ENCODE assay signal across 19 cellular contexts in the genomic region with DNA sequence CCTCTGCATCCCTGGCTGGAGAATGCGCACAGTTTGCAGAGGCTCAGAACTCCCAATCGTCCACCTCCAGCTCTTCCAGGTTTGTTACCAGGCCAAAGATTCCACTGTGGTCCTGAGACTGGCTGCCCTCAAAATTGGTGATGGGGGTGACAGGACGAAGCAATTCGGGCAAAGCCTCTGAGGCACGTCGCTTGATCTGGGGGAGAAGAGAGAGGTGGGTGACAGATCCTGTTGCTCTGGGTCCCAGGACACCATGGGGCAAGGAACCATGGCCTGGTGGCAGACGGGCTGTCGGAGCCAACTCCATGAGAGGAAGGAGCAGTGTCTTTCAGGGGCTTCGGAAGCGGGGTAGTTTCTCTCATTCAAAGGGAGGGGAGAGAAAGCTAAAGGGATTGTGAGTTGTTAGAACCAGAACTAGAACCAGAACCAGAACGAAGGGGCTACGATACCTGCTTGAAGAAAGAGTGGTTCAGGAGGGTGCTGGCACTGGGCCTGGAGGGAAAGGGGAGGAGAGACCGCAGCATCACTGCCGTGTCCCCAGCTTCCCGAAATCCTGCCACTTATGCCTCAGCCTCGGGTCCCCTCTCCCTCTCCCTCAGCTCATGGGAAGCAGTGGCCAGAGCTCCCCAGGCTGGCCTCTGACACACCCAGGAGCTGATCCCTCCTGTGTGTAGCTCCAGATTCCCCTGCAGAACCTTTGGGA. TPM values are rescaled to one million over a fixed set of nuclear protein-coding genes. Genes with fewer than 3 reads are reported as not detected.
DNase-seq lines count a peak whose midpoint lies in the region; ATAC-seq and TF ChIP-seq lines count a peak whose summit lies in the region.
"Had no signal": no experiment of that assay in that cellular context is flagged by ENCODE, and none has a peak within 500 bp of the region (broad histone marks: within the 10 kb centered on the region; RNA-seq: fewer than 3 reads in every experiment).

No MANE protein-coding gene starts in this region.

- peaks cover 24% of the 10 kb centered on the region for H3K4me1 ChIP-seq in A673 (ENCODE audit: insufficient read depth, low read length, poor library complexity, severe bottlenecking)
- peaks cover 63% of the 10 kb centered on the region for H3K4me1 ChIP-seq in CD8-positive, alpha-beta T cell (ENCODE audit: insufficient read depth, low read length)
- peaks cover 7% of the 10 kb centered on the region for H3K4me1 ChIP-seq in ovary (ENCODE audit: insufficient read depth)
- H3K4me1 ChIP-seq: foreskin keratinocyte, pancreas had no signal

- H3K4me3 Mint-ChIP-seq in CD8-positive, alpha-beta T cell, result peak overlapping the region; percentile 92
- peak overlapping the region; percentile 95 for H3K4me3 Mint-ChIP-seq in activated T-helper 17 cell treated with anti-CD3 and anti-CD28 coated beads, Interleukin-2, amount 50 U/mL, for 72 hours
- H3K4me3 Mint-ChIP-seq in immature natural killer cell (peak overlapping the region; percentile 63 to 95 (median 91)), HFFc6 (no peak overlapping the region)

- DNase-seq in A673 (ENCODE audit: low spot score), result no peak
- no peak for DNase-seq in CD8-positive, alpha-beta T cell
- DNase-seq in immature natural killer cell, result no peak
- DNase-seq in ovary, result no peak
- DNase-seq in UCSD-AML1 (lab: John Stamatoyannopoulos, UW; ENCODE audit: unreplicated experiment), result no peak
- no peak for DNase-seq in HFFc6
- DNase-seq: activated CD4-positive, CD25-positive, alpha-beta regulatory T cell treated with anti-CD3 and anti-CD28 coated beads, Interleukin-2, amount 50 U/mL, for 72 hours; activated gamma-delta T cell; DMS53; foreskin keratinocyte; GM23248; NCI-H2081; NCI-H748 treated with DMSO at 0.1 percent for 48 hours; pancreas; SW 1271 had no signal

- TF ChIP-seq CTCF in A673 (conservative IDR thresholded peaks at IDR 0.05; ENCODE audit: low read depth, low read length), result no peak
- TF ChIP-seq CTCF in CD8-positive, alpha-beta T cell (IDR thresholded peaks at IDR 0.05), result no peak
- TF ChIP-seq CTCF in ovary (IDR thresholded peaks at IDR 0.05), result no peak
- TF ChIP-seq CTCF in HFFc6 (IDR thresholded peaks at IDR 0.05), result no peak

- H3K27ac ChIP-seq in A673 (ENCODE audit: low read depth, low read length, poor library complexity, severe bottlenecking) (peak overlapping the region; percentile 2), ovary (no peak overlapping the region)
- H3K27ac ChIP-seq in CD8-positive, alpha-beta T cell (ENCODE audit: low read depth, low read length), result peak overlapping the region; percentile 94
- H3K27ac ChIP-seq: cardiac muscle cell, foreskin keratinocyte, GM23248, pancreas, vagina had no signal

- POLR2A ChIA-PET in A673 (lab: Charles Lee; ENCODE audit: low non-redundant PET), result no interaction called here
- POLR2A ChIA-PET in CD8-positive, alpha-beta T cell (lab: Charles Lee), result interaction anchor here (0.6 to 15.8 kb wide), 8 partner anchors 5 to 145 kb away, joined by 4 to 649 read pairs (median 18); partner anchors contain the start of genes CCDC47, DDX42, LIMD2 and MAP3K3

- H3K36me3 ChIP-seq in A673 (ENCODE audit: insufficient read depth, low read length, poor library complexity, severe bottlenecking) (peaks cover 8% of the 10 kb centered on the region), ovary (no peaks in the 10 kb centered on the region)
- H3K36me3 ChIP-seq in CD8-positive, alpha-beta T cell (ENCODE audit: insufficient read depth, low read length), result peaks cover 4% of the 10 kb centered on the region
- H3K36me3 ChIP-seq: pancreas had no signal

- TF ChIP-seq POLR2A in ovary (IDR thresholded peaks at IDR 0.05), result no peak

- H3K36me3 Mint-ChIP-seq in CD8-positive, alpha-beta T cell, result peaks cover 43% of the 10 kb centered on the region
- peaks cover 41% of the 10 kb centered on the region for H3K36me3 Mint-ChIP-seq in activated T-helper 17 cell treated with anti-CD3 and anti-CD28 coated beads, Interleukin-2, amount 50 U/mL, for 72 hours (ENCODE audit: low read depth)
- H3K36me3 Mint-ChIP-seq in immature natural killer cell, result peaks cover 0 to 13% (median 6%) of the 10 kb centered on the region in 3 donors
- H3K36me3 Mint-ChIP-seq in HFFc6 (ENCODE audit: low read depth), result peaks cover 11% of the 10 kb centered on the region; the same call in 1 of the 2 replicates

- H3K9me3 Mint-ChIP-seq in CD8-positive, alpha-beta T cell, result no peaks in the 10 kb centered on the region
- H3K9me3 Mint-ChIP-seq in activated T-helper 17 cell treated with anti-CD3 and anti-CD28 coated beads, Interleukin-2, amount 50 U/mL, for 72 hours, result no peaks in the 10 kb centered on the region
- H3K9me3 Mint-ChIP-seq in immature natural killer cell, result no peaks in the 10 kb centered on the region
- H3K9me3 Mint-ChIP-seq in HFFc6, result no peaks in the 10 kb centered on the region

- intact Hi-C loops in A673 (cut with micrococcal nuclease; ENCODE audit: unreplicated experiment), result no loop called here
- intact Hi-C loops in CD8-positive, alpha-beta T cell (cut with DNase I, micrococcal nuclease), result no loop called here
- intact Hi-C loops in ovary (cut with DNase I), result no loop called here

- WGBS in ovary, 3 donors, result 90 to 91% (median 90%) methylated on average over 16 of the region's 16 CpGs

- H3K4me1 Mint-ChIP-seq in CD8-positive, alpha-beta T cell (ENCODE audit: low read depth), result peaks cover 70% of the 10 kb centered on the region
- peaks cover 29% of the 10 kb centered on the region for H3K4me1 Mint-ChIP-seq in activated T-helper 17 cell treated with anti-CD3 and anti-CD28 coated beads, Interleukin-2, amount 50 U/mL, for 72 hours
- H3K4me1 Mint-ChIP-seq in immature natural killer cell (peaks cover 68 to 72% of the 10 kb centered on the region in 2 donors), HFFc6 (ENCODE audit: low read depth) (no peaks in the 10 kb centered on the region)

- H3K27ac Mint-ChIP-seq in CD8-positive, alpha-beta T cell, result peak overlapping the region; percentile 98
- peak overlapping the region; percentile 94 for H3K27ac Mint-ChIP-seq in activated T-helper 17 cell treated with anti-CD3 and anti-CD28 coated beads, Interleukin-2, amount 50 U/mL, for 72 hours
- peak overlapping the region; percentile 91 to 99 (median 96) for H3K27ac Mint-ChIP-seq in immature natural killer cell
- no peak overlapping the region for H3K27ac Mint-ChIP-seq in HFFc6

- H3K9me3 ChIP-seq in A673 (ENCODE audit: low read depth, low read length, poor library complexity, severe bottlenecking) (no peaks in the 10 kb centered on the region), ovary (no peaks in the 10 kb centered on the region)
- no peaks in the 10 kb centered on the region for H3K9me3 ChIP-seq in CD8-positive, alpha-beta T cell (ENCODE audit: low read length)
- H3K9me3 ChIP-seq: pancreas, vagina had no signal

- CTCF ChIA-PET in A673 (lab: Charles Lee), result interaction anchor here (0.5 kb wide), 1 partner anchor 364 kb away, joined by 3 read pairs; no protein-coding TSS in a partner anchor
- CTCF ChIA-PET in CD8-positive, alpha-beta T cell (lab: Charles Lee), result interaction anchor here (0.7 to 1.0 kb wide), 2 partner anchors 9 to 14 kb away, joined by 3 read pairs; no protein-coding TSS in a partner anchor

- ATAC-seq in CD8-positive, alpha-beta T cell, result no peak
- no peak for ATAC-seq in activated T-helper 17 cell treated with anti-CD3 and anti-CD28 coated beads, Interleukin-2, amount 50 U/mL, for 72 hours (replicated peaks)
- no peak for ATAC-seq in HG02938 (IDR thresholded peaks at IDR 0.05; ENCODE audit: unreplicated experiment)
- ATAC-seq: foreskin keratinocyte, pancreas had no signal

- no peaks in the 10 kb centered on the region for H3K27me3 Mint-ChIP-seq in CD8-positive, alpha-beta T cell (ENCODE audit: low read depth)
- no peaks in the 10 kb centered on the region for H3K27me3 Mint-ChIP-seq in activated T-helper 17 cell treated with anti-CD3 and anti-CD28 coated beads, Interleukin-2, amount 50 U/mL, for 72 hours
- H3K27me3 Mint-ChIP-seq in immature natural killer cell (ENCODE audit: low read depth in 3 of 3) (peaks cover 13 to 31% (median 17%) of the 10 kb centered on the region in 3 donors), HFFc6 (ENCODE audit: insufficient read depth) (peaks cover 4% of the 10 kb centered on the region; the same call in 1 of the 2 replicates)

- BruUV-seq in A673 (replicated peaks; lab: Mats Ljungman, UMichigan), result no TSS peak

- H3K4me3 ChIP-seq in A673 (ENCODE audit: low read depth, low read length, poor library complexity, severe bottlenecking), result no peak overlapping the region
- peak overlapping the region; percentile 93 for H3K4me3 ChIP-seq in CD8-positive, alpha-beta T cell (ENCODE audit: low read depth, low read length)
- H3K4me3 ChIP-seq in ovary, result no peak overlapping the region
- H3K4me3 ChIP-seq: cardiac muscle cell, GM23248, pancreas, vagina had no signal

- H3K27me3 ChIP-seq in A673 (replicated peaks; ENCODE audit: insufficient read depth, low read depth, low read length, poor library complexity) (no peaks in the 10 kb centered on the region), ovary (no peaks in the 10 kb centered on the region)
- H3K27me3 ChIP-seq in CD8-positive, alpha-beta T cell (ENCODE audit: insufficient read depth, low read length), result no peaks in the 10 kb centered on the region
- H3K27me3 ChIP-seq: cardiac muscle cell, pancreas, vagina had no signal

- no peak for TF ChIP-seq EP300 in ovary (IDR thresholded peaks at IDR 0.05)

RNA-seq across cellular contexts. Expression of gene LIMD2, which starts 3.8 kb away (rescaled TPM):
- total RNA-seq in A673 (2021) (119 and 127 TPM in 2 replicates), ovary (10 to 100 TPM in 4 of 7 donors, 1 to 10 TPM in 3; 2.6 to 13.2 (median 10.2) TPM)
- 100 to 1,000 TPM; 828 to 849 TPM for total RNA-seq in CD8-positive, alpha-beta T cell
- 100 to 1,000 TPM; 101 to 144 TPM for total RNA-seq in activated T-helper 17 cell treated with anti-CD3 and anti-CD28 coated beads, Interleukin-2, amount 50 U/mL, for 72 hours
- polyA plus RNA-seq in immature natural killer cell (100 to 1,000 TPM; 273 to 573 (median 404) TPM), ovary (1 to 10 TPM; 1.5 to 9.0 TPM)
- 1 to 10 TPM; 1.7 to 5.8 (median 4.1) TPM for total RNA-seq in HFFc6 (2021; fragmentation: NEBNext Ultra II Directional; extraction: Animal tissue kit (Norgen Biotek cat#: 25700))

RNA-seq across cellular contexts. Expression of gene STRADA, which starts 37.9 kb away (rescaled TPM):
- total RNA-seq in A673 (2021) (56.3 and 62.8 TPM in 2 replicates), ovary (10 to 100 TPM; 26.8 to 40.2 (median 34.4) TPM)
- total RNA-seq in CD8-positive, alpha-beta T cell, result 10 to 100 TPM; 54.7 to 63.6 TPM
- total RNA-seq in activated T-helper 17 cell treated with anti-CD3 and anti-CD28 coated beads, Interleukin-2, amount 50 U/mL, for 72 hours, result 10 to 100 TPM; 49.0 to 56.8 TPM
- polyA plus RNA-seq in immature natural killer cell (10 to 100 TPM; 22.3 to 34.9 (median 33.0) TPM), ovary (10 to 100 TPM; 21.8 to 46.2 TPM)
- 10 to 100 TPM; 18.2 to 24.1 (median 21.6) TPM for total RNA-seq in HFFc6 (2021; fragmentation: NEBNext Ultra II Directional; extraction: Animal tissue kit (Norgen Biotek cat#: 25700))

Comparison
In these comparisons a context has a peak if more than half of its experiments do, and no peak if none do; other contexts are left out.
1. H3K27ac ChIP-seq: peak in A673 (single experiment) and CD8-positive, alpha-beta T cell (single experiment); none in ovary (0 of 2).